In the genomic region with DNA sequence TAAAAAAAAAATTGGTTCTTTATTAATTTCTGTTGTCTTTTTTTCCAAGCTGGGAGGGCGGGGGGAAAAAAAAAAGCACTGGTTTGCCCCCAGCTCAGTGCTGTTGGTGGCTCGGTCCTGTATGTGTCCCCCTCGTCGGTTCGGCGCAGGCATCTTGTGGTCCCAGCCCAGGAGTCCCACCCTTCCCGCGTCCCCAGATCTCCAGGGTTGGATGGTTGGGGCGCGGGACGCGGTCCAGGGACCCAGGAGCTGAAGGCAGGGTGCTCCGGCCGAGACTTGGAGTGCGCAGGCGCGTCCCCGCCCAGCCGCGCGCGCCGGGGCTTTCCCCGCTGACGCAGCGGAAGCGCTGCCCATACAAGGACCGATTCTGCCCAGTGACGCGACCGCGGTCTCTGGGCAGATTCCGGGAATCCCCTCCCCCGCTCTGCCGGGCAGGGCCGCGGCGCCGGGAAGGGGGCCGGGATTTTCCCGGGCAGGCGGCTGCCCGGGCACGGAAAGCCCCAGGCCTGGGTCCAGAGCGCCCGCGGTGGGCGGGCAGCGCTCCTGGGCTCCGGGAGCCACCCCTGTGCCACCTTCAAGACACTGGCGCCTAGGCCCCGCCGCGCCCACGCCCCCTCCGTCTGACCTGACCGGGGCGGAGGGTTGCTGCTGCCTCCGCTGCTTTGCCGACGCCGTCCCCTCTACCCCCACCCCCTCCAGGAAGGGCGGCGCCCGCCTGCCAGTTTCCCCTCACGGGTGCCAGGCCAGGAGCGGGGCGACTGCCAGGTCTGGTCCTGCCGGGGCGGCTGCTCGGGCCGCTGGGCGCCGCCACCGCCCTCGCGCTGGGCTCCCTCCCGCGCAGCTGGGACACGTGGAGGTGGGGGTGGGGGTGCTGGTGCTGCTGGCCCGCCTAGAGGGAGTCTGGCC, we compare ENCODE assay signal across 8 cellular contexts. TPM values are rescaled to one million over a fixed set of nuclear protein-coding genes. Genes with fewer than 3 reads are reported as not detected.
DNase-seq lines count a peak whose midpoint lies in the region; ATAC-seq, FAIRE-seq and TF ChIP-seq lines count a peak whose summit lies in the region.

No MANE protein-coding gene starts in this region.

- CTCF ChIA-PET in A549 (lab: Yijun Ruan, JAX): interaction anchor here (0.6 to 17.4 kb wide), 6 partner anchors 11 to 65 kb away, joined by 4 to 901 read pairs (median 18); partner anchors contain the start of genes HOOK2 and RNASEH2A
- CTCF ChIA-PET in activated CD8-positive, alpha-beta T cell treated with anti-CD3 and anti-CD28 coated beads for 36 hours (lab: Charles Lee): interaction anchor here (0.9 to 14.2 kb wide), 7 partner anchors 9 to 92 kb away, joined by 3 to 480 read pairs (median 4); partner anchors contain the start of gene THSD8

- TF ChIP-seq CTCF in A549 (IDR thresholded peaks at IDR 0.05) (no peak), lower lobe of right lung (IDR thresholded peaks at IDR 0.05) (no peak)
- no peak for TF ChIP-seq CTCF in activated CD8-positive, alpha-beta T cell treated with anti-CD3 and anti-CD28 coated beads for 36 hours (IDR thresholded peaks at IDR 0.05)

- peak overlapping the region; percentile 96 to 99 for H3K27ac ChIP-seq in A549
- H3K27ac ChIP-seq in duodenal mucosa (ENCODE audit: low read depth, low read length): peak overlapping the region; percentile 100
- H3K27ac ChIP-seq in lower lobe of right lung: peak overlapping the region; percentile 99

- H3K4me1 Mint-ChIP-seq in activated CD8-positive, alpha-beta T cell treated with anti-CD3 and anti-CD28 coated beads for 36 hours (ENCODE audit: low read depth): peaks cover 38% of the 10 kb centered on the region

- H3K4me3 Mint-ChIP-seq in activated CD8-positive, alpha-beta T cell treated with anti-CD3 and anti-CD28 coated beads for 36 hours: peak overlapping the region; percentile 95

- POLR2A ChIA-PET in A549 (lab: Yijun Ruan, JAX): interaction anchor here (1.5 to 6.5 kb wide), 4 partner anchors 11 to 56 kb away, joined by 3 to 122 read pairs (median 30); partner anchors contain the start of gene GET3
- POLR2A ChIA-PET in activated CD8-positive, alpha-beta T cell treated with anti-CD3 and anti-CD28 coated beads for 36 hours (lab: Charles Lee): interaction anchor here (0.7 to 3.3 kb wide), 19 partner anchors 9 to 461 kb away, joined by 3 to 97 read pairs (median 4); partner anchors contain the start of genes DHPS, FBXW9, PRDX2 and RNASEH2A

- H3K9me3 ChIP-seq in A549 (no peaks in the 10 kb centered on the region), duodenal mucosa (ENCODE audit: control insufficient read depth in 1 of 2, low read length in 2 of 2) (no peaks in the 10 kb centered on the region), lower lobe of right lung (no peaks in the 10 kb centered on the region)

- peak overlapping the region; percentile 86 for H3K4me2 ChIP-seq in A549

- FAIRE-seq in A549 (lab: Jason Lieb, UNC): no peak

- H3K4me3 ChIP-seq in A549 (peak overlapping the region; percentile 92), duodenal mucosa (ENCODE audit: low read depth in 1 of 2, low read length in 2 of 2) (peak overlapping the region; percentile 91 to 95), lower lobe of right lung (peak overlapping the region; percentile 95)

- H3K4me1 ChIP-seq in A549 (peaks cover 35% of the 10 kb centered on the region), duodenal mucosa (ENCODE audit: control insufficient read depth in 1 of 2, insufficient read depth in 2 of 2, low read length in 2 of 2) (peaks cover 32 to 34% of the 10 kb centered on the region in 2 donors), lower lobe of right lung (peaks cover 32% of the 10 kb centered on the region)

- DNase-seq in A549 (ENCODE audit: low read depth in 1 of 2, low spot score in 1 of 2) (peak; percentile 78 to 88), NCI-H748 treated with DMSO at 0.1 percent for 48 hours (lab: John Stamatoyannopoulos, UW) (peak; percentile 40), lower lobe of right lung (peak; percentile 94)
- peak; percentile 94 for DNase-seq in activated CD8-positive, alpha-beta T cell treated with anti-CD3 and anti-CD28 coated beads for 36 hours
- DNase-seq in stimulated activated CD4-positive, alpha-beta T cell treated with anti-CD3 and anti-CD28 coated beads, TNF-alpha, amount 100 ng/mL, for 1 hour (ENCODE audit: low read depth in 3 of 3, low spot score in 1 of 3): peak; percentile 90 to 94 (median 93)

- WGBS in A549 (ENCODE audit: missing lambda C conversion rate): under 1% methylated on average over 14 of the region's 81 CpGs

- H3K36me3 Mint-ChIP-seq in activated CD8-positive, alpha-beta T cell treated with anti-CD3 and anti-CD28 coated beads for 36 hours (ENCODE audit: low read depth): peaks cover 22% of the 10 kb centered on the region

- H3K36me3 ChIP-seq in duodenal mucosa (ENCODE audit: control insufficient read depth in 1 of 2, insufficient read depth in 2 of 2, low read length in 2 of 2): no peaks in the 10 kb centered on the region
- peaks cover 5% of the 10 kb centered on the region for H3K36me3 ChIP-seq in lower lobe of right lung

- no peaks in the 10 kb centered on the region for H3K27me3 Mint-ChIP-seq in activated CD8-positive, alpha-beta T cell treated with anti-CD3 and anti-CD28 coated beads for 36 hours

- ATAC-seq in A549 (peak; percentile 16 to 23; a peak in 5 of 6 replicates), GM18520 (IDR thresholded peaks at IDR 0.05; ENCODE audit: unreplicated experiment) (peak; percentile 25), HG03457 (IDR thresholded peaks at IDR 0.05; ENCODE audit: unreplicated experiment) (peak; percentile 24), lower lobe of right lung (peak; percentile 54 to 61)
- peak; percentile 37 for ATAC-seq in activated CD8-positive, alpha-beta T cell treated with anti-CD3 and anti-CD28 coated beads for 36 hours

- TF ChIP-seq EP300 in A549 (IDR thresholded peaks at IDR 0.05): 0 out of 5 replicates have a peak, but pooled peaks of 1 of the 2 experiments have one; percentile 6

- peak overlapping the region; percentile 98 for H3K27ac Mint-ChIP-seq in activated CD8-positive, alpha-beta T cell treated with anti-CD3 and anti-CD28 coated beads for 36 hours

- H3K9ac ChIP-seq in duodenal mucosa (ENCODE audit: low read depth in 1 of 2, low read length in 2 of 2): peak overlapping the region; percentile 99 to 100

- intact Hi-C loops in activated CD8-positive, alpha-beta T cell treated with anti-CD3 and anti-CD28 coated beads for 36 hours (cut with micrococcal nuclease): loop anchor here (2.0 kb wide), 1 partner anchor 15 kb away; no protein-coding TSS in a partner anchor
- intact Hi-C loops in lower lobe of right lung (cut with DNase I): no loop called here

- peak; percentile 34 for TF ChIP-seq POLR2A in A549 (IDR thresholded peaks at IDR 0.05; ENCODE audit: low read length)

- TF ChIP-seq RAD21 in A549 (conservative IDR thresholded peaks at IDR 0.05 in 1 of 2, IDR thresholded peaks at IDR 0.05 in 1 of 2): no peak

- H3K27me3 ChIP-seq in duodenal mucosa (ENCODE audit: control insufficient read depth in 1 of 2, insufficient read depth in 2 of 2, low read length in 2 of 2): no peaks in the 10 kb centered on the region
- H3K27me3 ChIP-seq in lower lobe of right lung (ENCODE audit: low read depth): no peaks in the 10 kb centered on the region

- no peaks in the 10 kb centered on the region for H3K9me3 Mint-ChIP-seq in activated CD8-positive, alpha-beta T cell treated with anti-CD3 and anti-CD28 coated beads for 36 hours

TF ChIP-seq in A549, 52 proteins besides CTCF, POLR2A, EP300 and RAD21 (continues in another document):
- TF ChIP-seq RFX5 (IDR thresholded peaks at IDR 0.05) (peak; percentile 87), ZNF302 (CRISPR knock-in tag; IDR thresholded peaks at IDR 0.05) (no peak)

RNA-seq across cellular contexts. Expression of gene JUNB, which starts 2.3 kb away (rescaled TPM):
- polyA plus RNA-seq in A549 (2011; rRNA removed): 72.5 and 94.7 TPM in 2 replicates
- 165 and 253 TPM in 2 replicates for polyA plus RNA-seq in A549 (2012; cell fraction: cytosol; rRNA removed)
- 411 and 478 TPM in 2 replicates for polyA plus RNA-seq in A549 (2012; cell fraction: nucleus; rRNA removed)
- 47.2 to 57.7 TPM (median 55.6 TPM) in 3 replicates for polyA plus RNA-seq in A549 (2017; fragmentation: RNase III; extraction: RNeasy Plus Mini Kit Qiagen cat#74134 plus additional on column Dnase treatment)
- 30.8 and 31.4 TPM in 2 replicates for polyA minus RNA-seq in A549 (2011; rRNA and poly(A)+ RNA removed)
- total RNA-seq in activated CD8-positive, alpha-beta T cell treated with anti-CD3 and anti-CD28 coated beads for 36 hours: 100 to 1,000 TPM; 292 to 299 TPM
- total RNA-seq in lower lobe of right lung: 131 TPM

RNA-seq across cellular contexts. Expression of gene PRDX2, which starts 8.1 kb away (rescaled TPM):
- polyA plus RNA-seq in A549 (2011; rRNA removed) (0.48 and 0.57 TPM in 2 replicates), A549 (2017; fragmentation: RNase III; extraction: RNeasy Plus Mini Kit Qiagen cat#74134 plus additional on column Dnase treatment) (0.49 to 0.91 TPM (median 0.84 TPM) in 3 replicates)
- polyA plus RNA-seq in A549 (2012; cell fraction: cytosol; rRNA removed): 1.1 and 1.3 TPM in 2 replicates
- 1.3 and 1.5 TPM in 2 replicates for polyA plus RNA-seq in A549 (2012; cell fraction: nucleus; rRNA removed)
- 0.49 and 0.95 TPM in 2 replicates for polyA minus RNA-seq in A549 (2011; rRNA and poly(A)+ RNA removed)
- 100 to 1,000 TPM; 251 to 262 TPM for total RNA-seq in activated CD8-positive, alpha-beta T cell treated with anti-CD3 and anti-CD28 coated beads for 36 hours
- 101 TPM for total RNA-seq in lower lobe of right lung

RNA-seq across cellular contexts. Expression of gene THSD8, which starts 8.3 kb away (rescaled TPM):
- polyA plus RNA-seq in A549 (2011; rRNA removed): 4.9 and 10.7 TPM in 2 replicates
- polyA plus RNA-seq in A549 (2012; cell fraction: cytosol; rRNA removed): not detected in 2 replicates
- 1.6 TPM in 1 of 2 replicates, not detected in the other for polyA plus RNA-seq in A549 (2012; cell fraction: nucleus; rRNA removed)
- polyA plus RNA-seq in A549 (2017; fragmentation: RNase III; extraction: RNeasy Plus Mini Kit Qiagen cat#74134 plus additional on column Dnase treatment): not detected in 3 replicates
- polyA minus RNA-seq in A549 (2011; rRNA and poly(A)+ RNA removed): 8.4 and 11.0 TPM in 2 replicates
- 10 to 100 TPM; 31.1 to 36.2 TPM for total RNA-seq in activated CD8-positive, alpha-beta T cell treated with anti-CD3 and anti-CD28 coated beads for 36 hours
- total RNA-seq in lower lobe of right lung: 1.5 TPM

RNA-seq across cellular contexts. Expression of gene RNASEH2A, which starts 12.8 kb away (rescaled TPM):
- polyA plus RNA-seq in A549 (2011; rRNA removed) (27.2 and 37.2 TPM in 2 replicates), A549 (2017; fragmentation: RNase III; extraction: RNeasy Plus Mini Kit Qiagen cat#74134 plus additional on column Dnase treatment) (40.7 to 45.5 TPM (median 41.7 TPM) in 3 replicates)
- polyA plus RNA-seq in A549 (2012; cell fraction: cytosol; rRNA removed): 64.6 and 74.8 TPM in 2 replicates
- polyA plus RNA-seq in A549 (2012; cell fraction: nucleus; rRNA removed): 59.6 and 69.3 TPM in 2 replicates
- 47.2 and 53.1 TPM in 2 replicates for polyA minus RNA-seq in A549 (2011; rRNA and poly(A)+ RNA removed)
- 10 to 100 TPM; 40.3 to 44.1 TPM for total RNA-seq in activated CD8-positive, alpha-beta T cell treated with anti-CD3 and anti-CD28 coated beads for 36 hours
- total RNA-seq in lower lobe of right lung: 10.9 TPM

RNA-seq across cellular contexts. Expression of gene HOOK2, which starts 18.2 kb away (rescaled TPM):
- polyA plus RNA-seq in A549 (2011; rRNA removed) (8.3 and 10.1 TPM in 2 replicates), A549 (2017; fragmentation: RNase III; extraction: RNeasy Plus Mini Kit Qiagen cat#74134 plus additional on column Dnase treatment) (18.5 to 24.6 TPM (median 21.5 TPM) in 3 replicates)
- 13.8 TPM in 2 replicates for polyA plus RNA-seq in A549 (2012; cell fraction: cytosol; rRNA removed)
- polyA plus RNA-seq in A549 (2012; cell fraction: nucleus; rRNA removed): 40.4 and 46.5 TPM in 2 replicates
- 5.5 and 9.8 TPM in 2 replicates for polyA minus RNA-seq in A549 (2011; rRNA and poly(A)+ RNA removed)
- 10 to 100 TPM; 17.3 to 18.4 TPM for total RNA-seq in activated CD8-positive, alpha-beta T cell treated with anti-CD3 and anti-CD28 coated beads for 36 hours
- 57.5 TPM for total RNA-seq in lower lobe of right lung

Comparison
In these comparisons a context has a peak if more than half of its experiments do, and no peak if none do; other contexts are left out.
1. Peak in every context shown above with its lines: DNase-seq, ATAC-seq, H3K4me3 ChIP-seq and H3K27ac ChIP-seq.
2. DNase-seq: peak in every context shown above with its lines; median percentile 94 in activated CD8-positive, alpha-beta T cell treated with anti-CD3 and anti-CD28 coated beads for 36 hours; 94 in lower lobe of right lung; 93 in stimulated activated CD4-positive, alpha-beta T cell treated with anti-CD3 and anti-CD28 coated beads, TNF-alpha, amount 100 ng/mL, for 1 hour; 83 in A549; 40 in NCI-H748 treated with DMSO at 0.1 percent for 48 hours.
3. RNA of gene THSD8, which starts 8.3 kb away (total RNA-seq): 31.1 to 36.2 TPM in activated CD8-positive, alpha-beta T cell treated with anti-CD3 and anti-CD28 coated beads for 36 hours; 1.5 TPM in lower lobe of right lung (single experiment); every median in the first group is over 10 times any median in the second.